Comparison of ENCODE assay signal across 18 cellular contexts in the genomic region with DNA sequence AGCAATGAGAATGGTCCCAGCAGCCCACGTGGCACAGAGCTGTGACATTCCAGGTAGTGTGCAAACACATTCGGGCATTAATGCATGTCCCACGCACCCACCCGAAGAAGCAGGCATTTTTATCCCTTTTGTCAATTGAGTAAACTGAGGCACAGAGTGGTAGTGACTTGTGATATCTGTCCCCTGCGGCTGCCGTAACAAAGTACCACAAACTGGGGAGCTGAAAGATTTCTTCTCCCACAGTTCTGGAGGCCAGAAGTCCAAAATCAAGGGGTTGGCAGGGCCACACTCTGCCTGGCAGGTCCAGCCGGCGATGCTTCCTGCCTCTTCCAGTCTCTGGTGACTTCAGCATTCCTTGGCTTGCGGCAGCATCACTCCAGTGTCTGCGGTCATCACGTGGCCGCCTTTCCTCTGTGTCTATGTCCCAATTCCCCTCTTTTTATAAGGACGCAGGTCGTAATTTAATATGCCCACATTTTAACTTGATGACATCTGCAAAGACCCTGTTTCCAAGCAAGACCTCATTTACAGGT.
DNase-seq lines count a peak whose midpoint lies in the region; ATAC-seq and TF ChIP-seq lines count a peak whose summit lies in the region.
"Had no signal": no experiment of that assay in that cellular context is flagged by ENCODE, and none has a peak within 500 bp of the region (broad histone marks: within the 10 kb centered on the region; RNA-seq: fewer than 3 reads in every experiment).

No MANE protein-coding gene starts in this region.

- H3K4me1 ChIP-seq in mucosa of descending colon (ENCODE audit: low read depth) (peaks cover 16% of the 10 kb centered on the region), testis (peaks cover 36% of the 10 kb centered on the region)

- TF ChIP-seq CTCF in MCF 10A (IDR thresholded peaks at IDR 0.05; ENCODE audit: unreplicated experiment) (no peak), mucosa of descending colon (IDR thresholded peaks at IDR 0.05) (no peak), testis (IDR thresholded peaks at IDR 0.05) (no peak)

- WGBS in testis, 2 donors = 87 to 89% methylated on average over 13 to 14 of the region's 14 CpGs

- DNase-seq in activated T-cell treated with anti-CD3 and anti-CD28 coated beads, Interleukin-2, amount 50 U/mL, for 1 hour = peak; percentile 4
- no peak for DNase-seq in activated T-cell treated with anti-CD3 and anti-CD28 coated beads, Interleukin-2, amount 50 U/mL, for 72 hours
- DNase-seq in MCF 10A (ENCODE audit: unreplicated experiment) (no peak), mucosa of descending colon (peak in 2 of 3 donors; percentile 5 to 36), testis (peak; percentile 9), NCI-H146 treated with DMSO at 0.1 percent for 48 hours (lab: John Stamatoyannopoulos, UW; ENCODE audit: unreplicated experiment) (no peak)
- no peak for DNase-seq in activated CD8-positive, alpha-beta T cell treated with anti-CD3 and anti-CD28 coated beads, Interleukin-2, amount 10 ng/mL, durations not matched to agents 7 days and 5 days
- DNase-seq: activated CD4-positive, alpha-beta T cell treated with anti-CD3 and anti-CD28 coated beads for 48 hours; NCI-H2081 treated with DMSO at 0.1 percent for 48 hours; retina; stimulated activated CD4-positive, alpha-beta T cell treated with anti-CD3 and anti-CD28 coated beads, Interleukin-4, amount 100 ng/mL, for 4 hours had no signal

- no peak overlapping the region for H3K27ac Mint-ChIP-seq in activated T-cell treated with anti-CD3 and anti-CD28 coated beads, Interleukin-2, amount 50 U/mL, for 72 hours
- peak overlapping the region; percentile 23 for H3K27ac Mint-ChIP-seq in MCF 10A (ENCODE audit: low read depth, unreplicated experiment)
- no peak overlapping the region for H3K27ac Mint-ChIP-seq in stimulated activated memory B cell treated with anti-CD40 and anti-IgM and Interleukin-4, amounts not matched to agents 10 μg/mL and 1 μg/mL and 100 μg/mL, for 72 hours
- H3K27ac Mint-ChIP-seq in activated CD8-positive, alpha-beta T cell treated with anti-CD3 and anti-CD28 coated beads, Interleukin-2, amount 10 ng/mL, durations not matched to agents 7 days and 5 days = no peak overlapping the region
- H3K27ac Mint-ChIP-seq: activated T-helper 2 cell treated with anti-CD3 and anti-CD28 coated beads, Interferon-gamma antibody, Interleukin-2, Interleukin-4, amounts not matched to agents 10 μg/mL and 5 μg/mL and 100 μg/mL, durations not matched to agents 14 hours and 24 hours and 36 hours; CD8-positive, alpha-beta T cell; T-helper 1 cell treated with Interleukin-12 subunit alpha and Interleukin-12 subunit beta and Interleukin-4 antibody, amounts not matched to agents 30 μg/mL and 1 μg/mL, for 36 hours had no signal

- H3K9me3 Mint-ChIP-seq in activated T-cell treated with anti-CD3 and anti-CD28 coated beads, Interleukin-2, amount 50 U/mL, for 72 hours = peaks cover 0 to 2% of the 10 kb centered on the region in 2 donors
- peaks cover 8% of the 10 kb centered on the region for H3K9me3 Mint-ChIP-seq in MCF 10A (ENCODE audit: unreplicated experiment)
- H3K9me3 Mint-ChIP-seq in stimulated activated memory B cell treated with anti-CD40 and anti-IgM and Interleukin-4, amounts not matched to agents 10 μg/mL and 1 μg/mL and 100 μg/mL, for 72 hours = peaks cover 10% of the 10 kb centered on the region
- H3K9me3 Mint-ChIP-seq in activated CD8-positive, alpha-beta T cell treated with anti-CD3 and anti-CD28 coated beads, Interleukin-2, amount 10 ng/mL, durations not matched to agents 7 days and 5 days (ENCODE audit: insufficient read depth) = no peaks in the 10 kb centered on the region
- H3K9me3 Mint-ChIP-seq: activated T-helper 2 cell treated with anti-CD3 and anti-CD28 coated beads, Interferon-gamma antibody, Interleukin-2, Interleukin-4, amounts not matched to agents 10 μg/mL and 5 μg/mL and 100 μg/mL, durations not matched to agents 14 hours and 24 hours and 36 hours; CD8-positive, alpha-beta T cell; T-helper 1 cell treated with Interleukin-12 subunit alpha and Interleukin-12 subunit beta and Interleukin-4 antibody, amounts not matched to agents 30 μg/mL and 1 μg/mL, for 36 hours had no signal

- H3K4me3 ChIP-seq in mucosa of descending colon = no peak overlapping the region
- no peak overlapping the region for H3K4me3 ChIP-seq in testis
- H3K4me3 ChIP-seq: GM12878, MG63 had no signal

- H3K36me3 Mint-ChIP-seq in activated T-cell treated with anti-CD3 and anti-CD28 coated beads, Interleukin-2, amount 50 U/mL, for 72 hours (ENCODE audit: insufficient read depth in 2 of 2) = no peaks in the 10 kb centered on the region
- no peaks in the 10 kb centered on the region for H3K36me3 Mint-ChIP-seq in MCF 10A (ENCODE audit: insufficient read depth, unreplicated experiment)
- H3K36me3 Mint-ChIP-seq in stimulated activated memory B cell treated with anti-CD40 and anti-IgM and Interleukin-4, amounts not matched to agents 10 μg/mL and 1 μg/mL and 100 μg/mL, for 72 hours = no peaks in the 10 kb centered on the region
- no peaks in the 10 kb centered on the region for H3K36me3 Mint-ChIP-seq in activated CD8-positive, alpha-beta T cell treated with anti-CD3 and anti-CD28 coated beads, Interleukin-2, amount 10 ng/mL, durations not matched to agents 7 days and 5 days (ENCODE audit: low read depth)
- H3K36me3 Mint-ChIP-seq: CD8-positive, alpha-beta T cell had no signal

- no peaks in the 10 kb centered on the region for H3K4me1 Mint-ChIP-seq in activated T-cell treated with anti-CD3 and anti-CD28 coated beads, Interleukin-2, amount 50 U/mL, for 72 hours (ENCODE audit: low read depth)
- H3K4me1 Mint-ChIP-seq in MCF 10A (ENCODE audit: insufficient read depth, unreplicated experiment) = peaks cover 52% of the 10 kb centered on the region
- H3K4me1 Mint-ChIP-seq in stimulated activated memory B cell treated with anti-CD40 and anti-IgM and Interleukin-4, amounts not matched to agents 10 μg/mL and 1 μg/mL and 100 μg/mL, for 72 hours = no peaks in the 10 kb centered on the region
- H3K4me1 Mint-ChIP-seq in activated CD8-positive, alpha-beta T cell treated with anti-CD3 and anti-CD28 coated beads, Interleukin-2, amount 10 ng/mL, durations not matched to agents 7 days and 5 days (ENCODE audit: low read depth) = no peaks in the 10 kb centered on the region

- POLR2A ChIA-PET in MCF 10A (lab: Yijun Ruan, JAX) = interaction anchor here (0.6 to 3.1 kb wide), 14 partner anchors 15 to 254 kb away, joined by 3 to 19 read pairs (median 6); a partner anchor contains a TSS
- POLR2A ChIA-PET in activated CD8-positive, alpha-beta T cell treated with anti-CD3 and anti-CD28 coated beads, Interleukin-2, amount 10 ng/mL, durations not matched to agents 7 days and 5 days (lab: Charles Lee) = no interaction called here

- no peaks in the 10 kb centered on the region for H3K27me3 ChIP-seq in testis
- H3K27me3 ChIP-seq: MG63 had no signal

- intact Hi-C loops in MCF 10A (cut with micrococcal nuclease) (loop anchor here (10.0 kb wide), 1 partner anchor 164 kb away; no protein-coding TSS in a partner anchor), mucosa of descending colon (cut with DNase I, micrococcal nuclease) (no loop called here), testis (cut with DNase I; ENCODE audit: low total_unique reads) (no loop called here)

- CTCF ChIA-PET in MCF 10A (lab: Yijun Ruan, JAX) = interaction anchor here (0.6 to 2.5 kb wide), 7 partner anchors 19 to 166 kb away, joined by 3 to 7 read pairs (median 5); no protein-coding TSS in a partner anchor
- CTCF ChIA-PET in activated CD8-positive, alpha-beta T cell treated with anti-CD3 and anti-CD28 coated beads, Interleukin-2, amount 10 ng/mL, durations not matched to agents 7 days and 5 days (lab: Charles Lee) = interaction anchor here (1.0 to 1.9 kb wide), 4 partner anchors 29 to 225 kb away, joined by 3 to 6 read pairs (median 4); no protein-coding TSS in a partner anchor

- H3K27ac ChIP-seq in testis = no peak overlapping the region
- H3K27ac ChIP-seq: foreskin keratinocyte had no signal

- H3K36me3 ChIP-seq in mucosa of descending colon (ENCODE audit: low read depth) (no peaks in the 10 kb centered on the region), testis (ENCODE audit: low read depth, missing control alignments) (no peaks in the 10 kb centered on the region)
- H3K36me3 ChIP-seq: MG63 had no signal

- BruUV-seq in MCF 10A (replicated peaks; lab: Mats Ljungman, UMichigan) = no TSS peak

- H3K4me3 Mint-ChIP-seq in activated T-cell treated with anti-CD3 and anti-CD28 coated beads, Interleukin-2, amount 50 U/mL, for 72 hours = no peak overlapping the region
- no peak overlapping the region for H3K4me3 Mint-ChIP-seq in MCF 10A (ENCODE audit: unreplicated experiment)
- no peak overlapping the region for H3K4me3 Mint-ChIP-seq in stimulated activated memory B cell treated with anti-CD40 and anti-IgM and Interleukin-4, amounts not matched to agents 10 μg/mL and 1 μg/mL and 100 μg/mL, for 72 hours
- no peak overlapping the region for H3K4me3 Mint-ChIP-seq in activated CD8-positive, alpha-beta T cell treated with anti-CD3 and anti-CD28 coated beads, Interleukin-2, amount 10 ng/mL, durations not matched to agents 7 days and 5 days
- H3K4me3 Mint-ChIP-seq: CD8-positive, alpha-beta T cell; T-helper 1 cell treated with Interleukin-12 subunit alpha and Interleukin-12 subunit beta and Interleukin-4 antibody, amounts not matched to agents 30 μg/mL and 1 μg/mL, for 36 hours had no signal

- no peak for ATAC-seq in activated T-cell treated with anti-CD3 and anti-CD28 coated beads, Interleukin-2, amount 50 U/mL, for 72 hours (replicated peaks in 1 of 2)
- ATAC-seq in mucosa of descending colon = no peak
- ATAC-seq in stimulated activated memory B cell treated with anti-CD40 and anti-IgM and Interleukin-4, amounts not matched to agents 10 μg/mL and 1 μg/mL and 100 μg/mL, for 72 hours = no peak
- no peak for ATAC-seq in activated CD8-positive, alpha-beta T cell treated with anti-CD3 and anti-CD28 coated beads, Interleukin-2, amount 10 ng/mL, durations not matched to agents 7 days and 5 days
- ATAC-seq: CD8-positive, alpha-beta T cell; GM12878 had no signal

- TF ChIP-seq POLR2A in testis (IDR thresholded peaks at IDR 0.05) = no peak

- H3K9me3 ChIP-seq in mucosa of descending colon (no peaks in the 10 kb centered on the region), testis (no peaks in the 10 kb centered on the region)
- H3K9me3 ChIP-seq: MG63 had no signal

- H3K27me3 Mint-ChIP-seq in activated T-cell treated with anti-CD3 and anti-CD28 coated beads, Interleukin-2, amount 50 U/mL, for 72 hours (ENCODE audit: low read depth) = peaks cover 7% of the 10 kb centered on the region
- no peaks in the 10 kb centered on the region for H3K27me3 Mint-ChIP-seq in MCF 10A (ENCODE audit: insufficient read depth, unreplicated experiment)
- H3K27me3 Mint-ChIP-seq in stimulated activated memory B cell treated with anti-CD40 and anti-IgM and Interleukin-4, amounts not matched to agents 10 μg/mL and 1 μg/mL and 100 μg/mL, for 72 hours = peaks cover 47% of the 10 kb centered on the region
- H3K27me3 Mint-ChIP-seq in activated CD8-positive, alpha-beta T cell treated with anti-CD3 and anti-CD28 coated beads, Interleukin-2, amount 10 ng/mL, durations not matched to agents 7 days and 5 days (ENCODE audit: low read depth) = no peaks in the 10 kb centered on the region

Comparison
In these comparisons a context has a peak if more than half of its experiments do, and no peak if none do; other contexts are left out.
1. DNase-seq: peak in activated T-cell treated with anti-CD3 and anti-CD28 coated beads, Interleukin-2, amount 50 U/mL, for 1 hour (single experiment), mucosa of descending colon (2 of 3) and testis (single experiment); none in activated T-cell treated with anti-CD3 and anti-CD28 coated beads, Interleukin-2, amount 50 U/mL, for 72 hours (0 of 2), MCF 10A (single experiment), NCI-H146 treated with DMSO at 0.1 percent for 48 hours (single experiment) and activated CD8-positive, alpha-beta T cell treated with anti-CD3 and anti-CD28 coated beads, Interleukin-2, amount 10 ng/mL, durations not matched to agents 7 days and 5 days (single experiment).